8 cellular contexts compared by ENCODE assay signal in the genomic region with DNA sequence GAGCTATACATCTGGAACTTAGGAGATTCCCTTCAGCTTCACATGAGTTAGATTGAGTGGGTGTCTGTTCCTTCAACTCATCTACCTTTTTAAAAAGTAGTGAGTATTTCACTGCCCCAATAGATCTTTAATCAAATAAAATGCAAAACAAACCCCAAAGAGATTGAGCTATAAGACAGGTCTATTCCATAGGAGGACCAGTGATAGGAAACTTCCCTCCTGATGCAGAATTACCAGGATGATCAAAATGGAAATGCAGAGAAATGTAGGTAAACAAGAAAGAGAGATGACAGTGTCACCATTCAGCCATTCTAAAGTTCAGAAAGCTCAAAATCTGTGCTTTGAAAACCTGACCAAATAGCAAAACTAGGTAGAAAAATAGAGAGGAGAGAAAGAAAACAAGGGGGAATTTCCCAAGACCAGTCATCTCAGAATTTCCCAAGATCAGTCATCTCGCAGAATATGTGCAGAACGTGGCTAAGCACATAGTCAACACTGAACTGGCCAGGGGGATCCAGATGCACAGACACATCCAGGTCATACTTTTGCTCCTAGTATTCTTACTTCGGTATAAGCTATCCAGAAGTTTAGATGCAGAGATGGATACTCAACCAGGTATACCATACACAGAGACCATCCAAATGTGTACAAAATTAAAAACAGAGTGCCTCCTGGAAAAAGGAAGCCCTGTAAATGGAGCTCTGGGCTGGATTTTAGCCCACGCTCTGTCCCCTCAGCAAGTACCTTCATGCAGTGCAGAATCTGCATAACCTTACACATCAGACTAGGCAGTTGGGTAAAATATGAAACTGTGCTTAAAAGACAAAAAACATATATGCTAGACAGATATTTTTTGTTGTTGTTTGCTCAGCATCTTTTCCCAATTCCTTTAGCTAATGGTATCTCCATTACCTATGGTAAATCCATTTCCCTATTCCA.
DNase-seq lines count a peak whose midpoint lies in the region; ATAC-seq lines count a peak whose summit lies in the region.

No MANE protein-coding gene starts in this region.

- H3K27me3 Mint-ChIP-seq in T-helper 2 cell treated with Interferon-gamma antibody and Interleukin-4, amounts not matched to agents 5 μg/mL and 100 μg/mL, for 36 hours (ENCODE audit: low read depth), result no peaks in the 10 kb centered on the region

- no peak overlapping the region for H3K27ac Mint-ChIP-seq in T-helper 2 cell treated with Interferon-gamma antibody and Interleukin-4, amounts not matched to agents 5 μg/mL and 100 μg/mL, for 36 hours

- H3K36me3 Mint-ChIP-seq in T-helper 2 cell treated with Interferon-gamma antibody and Interleukin-4, amounts not matched to agents 5 μg/mL and 100 μg/mL, for 36 hours (ENCODE audit: low read depth), result no peaks in the 10 kb centered on the region

- peak; percentile 64 for DNase-seq in T-helper 2 cell treated with Interferon-gamma antibody and Interleukin-4, amounts not matched to agents 5 μg/mL and 100 μg/mL, for 36 hours (ENCODE audit: low spot score)
- DNase-seq in stimulated activated CD4-positive, alpha-beta T cell treated with anti-CD3 and anti-CD28 coated beads, Interleukin-12 subunit alpha, Interleukin-12 subunit beta, amount 100 ng/mL, for 48 hours (ENCODE audit: low read depth in 2 of 3, low spot score in 1 of 3), result peak; percentile 19 to 38 (median 32)
- no peak for DNase-seq in NCI-H1436 treated with DMSO at 0.1 percent for 48 hours (lab: John Stamatoyannopoulos, UW)
- no peak for DNase-seq in OCI-M2 (lab: John Stamatoyannopoulos, UW; ENCODE audit: unreplicated experiment)
- DNase-seq in RPMI8226, result no peak
- DNase-seq in hypothalamus (lab: John Stamatoyannopoulos, UW), result no peak

- ATAC-seq in GM18520 (IDR thresholded peaks at IDR 0.05; ENCODE audit: unreplicated experiment) (peak; percentile 86), HG02571 (IDR thresholded peaks at IDR 0.05; ENCODE audit: unreplicated experiment) (peak; percentile 88)

- peak overlapping the region; percentile 0 for H3K4me3 Mint-ChIP-seq in T-helper 2 cell treated with Interferon-gamma antibody and Interleukin-4, amounts not matched to agents 5 μg/mL and 100 μg/mL, for 36 hours

- peaks cover 11% of the 10 kb centered on the region for H3K4me1 Mint-ChIP-seq in T-helper 2 cell treated with Interferon-gamma antibody and Interleukin-4, amounts not matched to agents 5 μg/mL and 100 μg/mL, for 36 hours (ENCODE audit: low read depth)

- no peaks in the 10 kb centered on the region for H3K9me3 Mint-ChIP-seq in T-helper 2 cell treated with Interferon-gamma antibody and Interleukin-4, amounts not matched to agents 5 μg/mL and 100 μg/mL, for 36 hours

Comparison
In these comparisons a context has a peak if more than half of its experiments do, and no peak if none do; other contexts are left out.
1. DNase-seq: peak in T-helper 2 cell treated with Interferon-gamma antibody and Interleukin-4, amounts not matched to agents 5 μg/mL and 100 μg/mL, for 36 hours (single experiment) and stimulated activated CD4-positive, alpha-beta T cell treated with anti-CD3 and anti-CD28 coated beads, Interleukin-12 subunit alpha, Interleukin-12 subunit beta, amount 100 ng/mL, for 48 hours (3 of 3); none in NCI-H1436 treated with DMSO at 0.1 percent for 48 hours (single experiment), OCI-M2 (single experiment), RPMI8226 (single experiment) and hypothalamus (0 of 51).